ENCODE assay signal across 8 cellular contexts in genomic region chr20:62704341-62704948, GRCh38.
DNase-seq lines count a peak whose midpoint lies in the region; ATAC-seq lines count a peak whose summit lies in the region.

No MANE protein-coding gene starts in this region.

- ATAC-seq in GM19328 (IDR thresholded peaks at IDR 0.05; ENCODE audit: unreplicated experiment) = no peak
- ATAC-seq in GM19023 (IDR thresholded peaks at IDR 0.05; ENCODE audit: unreplicated experiment) = no peak
- ATAC-seq in HG03135 (IDR thresholded peaks at IDR 0.05; ENCODE audit: unreplicated experiment) = no peak

- no peak overlapping the region for H3K4me3 ChIP-seq in skeletal muscle cell (ENCODE audit: low read depth, low read length)

- DNase-seq in NCI-H1436 (lab: John Stamatoyannopoulos, UW) = peak; percentile 32
- no peak for DNase-seq in NCI-H1436 treated with DMSO at 0.1 percent for 48 hours (lab: John Stamatoyannopoulos, UW)
- peak; percentile 97 for DNase-seq in RKO (ENCODE audit: low spot score)
- peak; percentile 32 for DNase-seq in foreskin melanocyte
- peak; percentile 76 for DNase-seq in skeletal muscle cell (ENCODE audit: low read depth)
